In the genomic region with DNA sequence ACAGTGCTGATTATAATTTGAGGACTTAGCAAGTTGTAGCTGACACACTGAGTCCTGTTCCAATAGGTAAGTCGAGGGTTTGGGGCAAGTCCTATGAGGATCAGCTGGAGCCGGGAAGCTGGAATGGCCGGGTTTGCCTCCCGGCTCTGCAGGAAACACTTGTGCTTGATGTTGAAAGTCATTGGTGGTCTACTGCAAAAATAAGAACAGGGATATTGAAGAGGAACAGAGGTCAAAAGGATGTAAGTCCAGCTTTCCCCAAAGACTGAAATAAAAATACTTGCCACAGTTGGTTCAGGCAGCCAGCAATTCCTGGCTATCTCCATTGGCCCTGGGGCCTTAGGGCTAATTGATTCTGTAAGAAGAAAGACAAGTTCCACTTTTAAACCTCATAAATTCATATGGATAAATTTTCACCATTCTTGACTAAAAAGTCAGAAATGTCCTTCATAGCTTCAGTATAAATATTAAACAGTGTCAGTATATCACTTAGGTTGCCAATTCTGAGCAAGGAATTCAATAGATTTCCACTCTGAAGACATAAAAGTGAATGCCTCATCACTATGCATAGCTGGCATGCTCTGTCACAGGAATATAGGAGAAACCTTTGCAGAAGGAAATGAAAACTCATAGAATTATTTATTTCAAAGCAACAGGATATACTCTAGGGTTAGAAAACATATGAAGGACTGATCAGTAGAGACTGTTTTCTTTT, we compare ENCODE assay signal across 17 cellular contexts.
"Had no signal": no experiment of that assay in that cellular context is flagged by ENCODE, and none has a peak within 500 bp of the region (broad histone marks: within the 10 kb centered on the region; RNA-seq: fewer than 3 reads in every experiment).

No MANE protein-coding gene starts in this region.

- H3K4me3 ChIP-seq: ascending aorta, ovary, upper lobe of right lung had no signal

- H3K27ac ChIP-seq: ascending aorta, ovary, upper lobe of right lung had no signal

- ATAC-seq: activated CD8-positive, alpha-beta T cell treated with anti-CD3 and anti-CD28 coated beads, Interleukin-2, amount 10 ng/mL, durations not matched to agents 7 days and 5 days; activated naive CD8-positive, alpha-beta T cell treated with anti-CD3 and anti-CD28 coated beads, Interleukin-2, amount 50 U/mL, for 24 hours; left lobe of liver; natural killer cell treated with Interleukin-12 subunit alpha and Interleukin-12 subunit beta and Interleukin-15 and Interleukin-18, amount 100 ng/mL, for 72 hours; T-cell; upper lobe of right lung had no signal

- H3K4me1 ChIP-seq: ascending aorta, upper lobe of right lung had no signal

- H3K9me3 ChIP-seq: ascending aorta, ovary, upper lobe of right lung had no signal

- H3K36me3 ChIP-seq: ascending aorta, ovary, upper lobe of right lung had no signal

- DNase-seq: activated CD4-positive, alpha-beta T cell treated with anti-CD3 and anti-CD28 coated beads for 4 hours; activated CD8-positive, alpha-beta T cell treated with anti-CD3 and anti-CD28 coated beads, Interleukin-2, amount 10 ng/mL, durations not matched to agents 7 days and 5 days; activated naive CD4-positive, alpha-beta T cell treated with Interleukin-2 at 50 U/mL for 16 hours; activated naive CD8-positive, alpha-beta T cell treated with anti-CD3 and anti-CD28 coated beads, Interleukin-2, amount 50 U/mL, for 24 hours; caudate nucleus; cortex of kidney; erythroblast; hypothalamus; ovary; retina; stimulated activated CD4-positive, alpha-beta T cell treated with anti-CD3 and anti-CD28 coated beads, Interleukin-15, amount 100 ng/mL, for 24 hours; stimulated activated CD4-positive, alpha-beta T cell treated with anti-CD3 and anti-CD28 coated beads, Interleukin-4, amount 100 ng/mL, for 24 hours; T-cell; upper lobe of right lung had no signal
